In genomic region chr9:80995759-80996158, GRCh38 we compare ENCODE assay signal across 21 cellular contexts.
DNase-seq lines count a peak whose midpoint lies in the region; ATAC-seq, FAIRE-seq and TF ChIP-seq lines count a peak whose summit lies in the region.
"Had no signal": no experiment of that assay in that cellular context is flagged by ENCODE, and none has a peak within 500 bp of the region (broad histone marks: within the 10 kb centered on the region; RNA-seq: fewer than 3 reads in every experiment).

No MANE protein-coding gene starts in this region.

- DNase-seq in AG04450 (ENCODE audit: low read depth, low spot score) = peak; percentile 29
- peak; percentile 0 for DNase-seq in HTR-8/SVneo (ENCODE audit: insufficient read length, low spot score)
- peak; percentile 20 for DNase-seq in astrocyte of the cerebellum (ENCODE audit: low read depth)
- DNase-seq in foreskin fibroblast = peak; percentile 71 to 88
- DNase-seq in NOMO-1 (lab: John Stamatoyannopoulos, UW; ENCODE audit: unreplicated experiment in 2 of 2) = no peak
- no peak for DNase-seq in NCI-H526 treated with DMSO at 0.1 percent for 48 hours (lab: John Stamatoyannopoulos, UW)
- no peak for DNase-seq in pons (ENCODE audit: low spot score)
- DNase-seq: hypothalamus, KBM-7, left ventricle myocardium inferior, NCI-H1694, NCI-H510A treated with DMSO at 0.1 percent for 48 hours, pancreas, small intestine, upper lobe of right lung had no signal

- no peaks in the 10 kb centered on the region for H3K9me3 ChIP-seq in AG04450 (ENCODE audit: control insufficient read depth, insufficient read depth, low read length)
- H3K9me3 ChIP-seq: A549, left ventricle myocardium inferior, pancreas, upper lobe of right lung had no signal

- in situ Hi-C loops in astrocyte of the cerebellum (cut with HindIII; ENCODE audit: low sequenced_read_pairs) = no loop called here

- CTCF ChIA-PET in AG04450 (lab: Charles Lee) = no interaction called here

- no peak for ATAC-seq in GM18909 (IDR thresholded peaks at IDR 0.05; ENCODE audit: poor library complexity, unreplicated experiment)
- ATAC-seq: A549; pancreas; SK-N-SH treated with all-trans-retinoic acid at 6 μM for 48 hours; stimulated activated memory B cell treated with anti-CD40 and anti-IgM and Interleukin-4, amounts not matched to agents 10 μg/mL and 1 μg/mL and 100 μg/mL, for 72 hours; upper lobe of right lung had no signal

- H3K4me3 ChIP-seq in AG04450 (ENCODE audit: low read depth, low read length) = no peak overlapping the region
- no peak overlapping the region for H3K4me3 ChIP-seq in astrocyte of the cerebellum (ENCODE audit: low read depth, low read length)
- H3K4me3 ChIP-seq in foreskin fibroblast (ENCODE audit: low read depth in 1 of 2, low read length in 2 of 2) = no peak overlapping the region
- H3K4me3 ChIP-seq: A549, left ventricle myocardium inferior, pancreas, upper lobe of right lung had no signal

- no peak for FAIRE-seq in HTR-8/SVneo (lab: Jason Lieb, UNC)
- FAIRE-seq: colon, G401.6, pancreas, small intestine had no signal

- TF ChIP-seq CTCF in AG04450 (IDR thresholded peaks at IDR 0.05; ENCODE audit: low read depth, low read length) = no peak
- no peak for TF ChIP-seq CTCF in astrocyte of the cerebellum (IDR thresholded peaks at IDR 0.05; ENCODE audit: low read depth, low read length, missing control alignments)
- no peak for TF ChIP-seq CTCF in foreskin fibroblast (IDR thresholded peaks at IDR 0.05; ENCODE audit: low read depth, low read length)

- no peaks in the 10 kb centered on the region for H3K27me3 ChIP-seq in AG04450 (ENCODE audit: control insufficient read depth, insufficient read depth, low read length)
- H3K27me3 ChIP-seq: pancreas, upper lobe of right lung had no signal

- no peak overlapping the region for H3K27ac ChIP-seq in AG04450 (ENCODE audit: low read depth, low read length)
- H3K27ac ChIP-seq: A549, left ventricle myocardium inferior, pancreas, upper lobe of right lung had no signal

- POLR2A ChIA-PET in AG04450 (lab: Yijun Ruan, JAX) = no interaction called here

Comparison
In these comparisons a context has a peak if more than half of its experiments do, and no peak if none do; other contexts are left out.
1. DNase-seq: peak in AG04450 (single experiment), HTR-8/SVneo (single experiment), astrocyte of the cerebellum (single experiment) and foreskin fibroblast (2 of 2); none in NOMO-1 (0 of 2), NCI-H526 treated with DMSO at 0.1 percent for 48 hours (single experiment) and pons (single experiment).